Comparison of ENCODE assay signal across 24 cellular contexts in genomic region chr4:48071171-48071570, GRCh38. TPM values are rescaled to one million over a fixed set of nuclear protein-coding genes. Genes with fewer than 3 reads are reported as not detected.
DNase-seq lines count a peak whose midpoint lies in the region; FAIRE-seq lines count a peak whose summit lies in the region.
"Had no signal": no experiment of that assay in that cellular context is flagged by ENCODE, and none has a peak within 500 bp of the region (broad histone marks: within the 10 kb centered on the region; RNA-seq: fewer than 3 reads in every experiment).

No MANE protein-coding gene starts in this region.

- no peak overlapping the region for H3K4me3 ChIP-seq in small intestine (ENCODE audit: low read depth in 1 of 2, low read length in 2 of 2)
- H3K4me3 ChIP-seq: cardiac muscle cell, spleen had no signal

- DNase-seq in DMS53 (lab: John Stamatoyannopoulos, UW) (peak; percentile 26), DMS53 treated with DMSO at 0.1 percent for 48 hours (lab: John Stamatoyannopoulos, UW; ENCODE audit: unreplicated experiment) (no peak), amniotic epithelial cell (ENCODE audit: low read depth) (peak; percentile 92), foreskin melanocyte (peak; percentile 16), small intestine (peak; percentile 81), GDM1 (lab: John Stamatoyannopoulos, UW) (no peak), RKO (ENCODE audit: low spot score) (no peak), NCI-H1092 (lab: John Stamatoyannopoulos, UW) (no peak)
- DNase-seq: 8988T; activated CD4-positive, alpha-beta T cell treated with anti-CD3 and anti-CD28 coated beads, Interleukin-2, amount 50 U/mL, for 48 hours; activated CD4-positive, CD25-positive, alpha-beta regulatory T cell; activated effector memory CD4-positive, alpha-beta T cell treated with anti-CD3 and anti-CD28 coated beads, Interleukin-2, amount 50 U/mL, for 16 hours; dermis blood vessel endothelial cell; hippocampal formation; MM.1S; NCI-H146; NCI-H526 treated with DMSO at 0.1 percent for 48 hours; retina; spleen; stimulated activated CD4-positive, alpha-beta T cell treated with anti-CD3 and anti-CD28 coated beads, Interleukin-4, amount 100 ng/mL, for 1 hour; stimulated activated naive CD4-positive, alpha-beta T cell treated with Interleukin-2 at 50 U/mL for 16 hours; T1000 had no signal

- WGBS in small intestine, 3 donors, result 25 to 64% (median 55%) methylated on average over 2 of the region's 2 CpGs

- H3K27ac ChIP-seq in small intestine (ENCODE audit: low read depth in 1 of 2, low read length in 1 of 2), result peak overlapping the region in 1 of 2 donors; percentile 55
- H3K27ac ChIP-seq: cardiac muscle cell, spleen had no signal

- H3K36me3 ChIP-seq in small intestine (ENCODE audit: control insufficient read depth in 2 of 2, insufficient read depth in 2 of 2, low read length in 2 of 2), result no peaks in the 10 kb centered on the region
- H3K36me3 ChIP-seq: cardiac muscle cell had no signal

- no peaks in the 10 kb centered on the region for H3K4me1 ChIP-seq in small intestine (ENCODE audit: control insufficient read depth in 2 of 2, insufficient read depth in 1 of 2, low read depth in 1 of 2, low read length in 1 of 2)
- H3K4me1 ChIP-seq: spleen had no signal

- FAIRE-seq in small intestine (lab: Jason Lieb, UNC), result no peak
- FAIRE-seq: islet of Langerhans had no signal

- H3K9me3 ChIP-seq in small intestine (ENCODE audit: control insufficient read depth, low read depth), result no peaks in the 10 kb centered on the region
- H3K9me3 ChIP-seq: spleen had no signal

- no peaks in the 10 kb centered on the region for H3K27me3 ChIP-seq in small intestine (ENCODE audit: control insufficient read depth in 2 of 2, insufficient read depth in 2 of 2, low read length in 2 of 2)
- H3K27me3 ChIP-seq: cardiac muscle cell, spleen had no signal

RNA-seq across cellular contexts. Expression of gene NIPAL1, which starts 54.6 kb away (rescaled TPM):
- 1 to 10 TPM; 2.2 to 5.3 (median 3.5) TPM for polyA plus RNA-seq in small intestine

RNA-seq across cellular contexts. Expression of gene CNGA1, which starts 54.7 kb away (rescaled TPM):
- 10 to 100 TPM in 1 of 3 donors, 1 to 10 TPM in 2; 1.4 to 10.5 (median 4.1) TPM for polyA plus RNA-seq in small intestine

Comparison
In these comparisons a context has a peak if more than half of its experiments do, and no peak if none do; other contexts are left out.
1. DNase-seq: peak in DMS53 (single experiment), amniotic epithelial cell (single experiment), foreskin melanocyte (single experiment) and small intestine (single experiment); none in DMS53 treated with DMSO at 0.1 percent for 48 hours (single experiment), GDM1 (single experiment), RKO (single experiment) and NCI-H1092 (single experiment).